Comparison of ENCODE assay signal across 8 cellular contexts in the genomic region with DNA sequence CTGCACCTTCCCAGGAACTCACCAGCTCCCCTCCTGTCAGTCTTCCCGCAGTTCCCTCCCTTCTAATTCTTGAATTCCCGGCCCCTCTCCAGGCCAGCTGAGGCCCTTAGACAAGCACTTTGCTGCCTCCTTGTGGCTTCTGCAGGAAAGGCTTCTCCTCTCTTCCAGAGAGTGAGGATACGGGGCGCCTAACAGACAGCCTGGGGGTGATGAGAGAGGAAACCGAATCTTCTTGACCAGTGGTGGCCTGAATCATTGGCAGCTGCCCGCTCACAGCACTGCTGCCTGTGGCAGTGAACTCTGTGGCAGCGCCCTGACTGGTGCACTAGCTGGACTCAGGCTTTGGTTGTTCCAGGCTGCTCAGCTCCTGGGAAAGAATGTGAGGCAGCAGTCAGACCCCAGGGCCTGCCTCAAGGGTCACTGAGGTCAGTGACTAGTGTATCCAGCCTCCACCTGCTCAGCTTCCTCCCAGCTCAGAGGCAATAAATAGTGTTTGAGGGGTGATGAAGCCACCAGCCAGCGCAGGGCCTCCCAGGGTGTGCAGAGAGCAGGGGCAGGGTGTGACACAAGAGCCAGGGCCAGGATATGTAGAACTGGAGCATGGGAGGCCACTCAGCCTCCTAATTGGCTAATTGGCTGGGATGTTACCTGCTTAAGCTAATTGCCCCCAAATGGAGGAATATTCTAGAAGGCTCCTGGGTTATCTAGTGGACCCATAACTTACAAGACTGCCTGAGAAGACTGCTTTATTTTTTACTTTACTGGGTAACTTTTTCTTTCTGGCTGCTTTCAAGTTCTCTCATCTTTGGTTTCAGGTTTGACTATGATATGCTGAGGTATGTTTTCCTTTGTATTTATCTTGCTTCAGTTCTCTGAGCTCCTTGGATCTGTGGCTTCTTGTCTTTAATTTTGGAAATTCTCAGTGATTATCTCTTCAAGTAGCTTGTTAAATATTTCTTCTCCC. TPM values are rescaled to one million over a fixed set of nuclear protein-coding genes. Genes with fewer than 3 reads are reported as not detected.
A peak's percentile ranks its signal among the peaks of the same experiment; 100 is the strongest.
DNase-seq lines count a peak whose midpoint lies in the region; ATAC-seq and TF ChIP-seq lines count a peak whose summit lies in the region.

No MANE protein-coding gene starts in this region.

- H3K4me1 Mint-ChIP-seq in activated T-cell treated with anti-CD3 and anti-CD28 coated beads, Interleukin-2, amount 50 U/mL, for 72 hours (ENCODE audit: low read depth) = peaks cover 25% of the 10 kb centered on the region
- H3K4me1 Mint-ChIP-seq in nephron = peaks cover 54% of the 10 kb centered on the region

- H3K9me3 Mint-ChIP-seq in activated T-cell treated with anti-CD3 and anti-CD28 coated beads, Interleukin-2, amount 50 U/mL, for 72 hours = no peaks in the 10 kb centered on the region
- no peaks in the 10 kb centered on the region for H3K9me3 Mint-ChIP-seq in nephron

- H3K9me3 ChIP-seq in OCI-LY7 (ENCODE audit: low read length) (no peaks in the 10 kb centered on the region), thoracic aorta (no peaks in the 10 kb centered on the region)

- no peaks in the 10 kb centered on the region for H3K79me2 ChIP-seq in OCI-LY7 (ENCODE audit: insufficient read depth, low read depth, low read length)

- no peaks in the 10 kb centered on the region for H3K9me2 ChIP-seq in OCI-LY7 (ENCODE audit: insufficient read depth, low read length)

- intact Hi-C loops in OCI-LY7 (cut with micrococcal nuclease; ENCODE audit: unreplicated experiment) = loop anchor here (1.0 kb wide), 2 partner anchors 28 to 223 kb away; no protein-coding TSS in a partner anchor

- H4K20me1 ChIP-seq in OCI-LY7 (ENCODE audit: insufficient read depth, low read length) = no peaks in the 10 kb centered on the region

- H3K4me3 Mint-ChIP-seq in activated T-cell treated with anti-CD3 and anti-CD28 coated beads, Interleukin-2, amount 50 U/mL, for 72 hours = peak overlapping the region; percentile 20 to 53
- no peak overlapping the region for H3K4me3 Mint-ChIP-seq in nephron

- H3K27ac ChIP-seq in OCI-LY7 (ENCODE audit: low read depth, low read length, poor library complexity, severe bottlenecking) = no peak overlapping the region
- no peak overlapping the region for H3K27ac ChIP-seq in thoracic aorta

- H3K4me1 ChIP-seq in OCI-LY7 (ENCODE audit: insufficient read depth, low read length, poor library complexity, severe bottlenecking) (no peaks in the 10 kb centered on the region), thoracic aorta (ENCODE audit: control insufficient read depth in 1 of 2, low read depth in 2 of 2) (peaks cover 0 to 3% of the 10 kb centered on the region in 2 donors)

- CTCF ChIA-PET in OCI-LY7 (lab: Charles Lee; ENCODE audit: unreplicated experiment) = interaction anchor here (1.0 to 1.6 kb wide), 2 partner anchors 9 to 27 kb away, joined by 3 to 4 read pairs; no protein-coding TSS in a partner anchor

- H3K36me3 ChIP-seq in OCI-LY7 (ENCODE audit: insufficient read depth, low read length) = peaks cover 12% of the 10 kb centered on the region
- H3K36me3 ChIP-seq in thoracic aorta = no peaks in the 10 kb centered on the region

- peak overlapping the region; percentile 66 for H3K27ac Mint-ChIP-seq in activated T-cell treated with anti-CD3 and anti-CD28 coated beads, Interleukin-2, amount 50 U/mL, for 72 hours
- H3K27ac Mint-ChIP-seq in nephron = peak overlapping the region; percentile 5 to 29 (median 21)

- no TSS peak for BruUV-seq in OCI-LY7 (replicated peaks; lab: Mats Ljungman, UMichigan)

- no peaks in the 10 kb centered on the region for H3K27me3 ChIP-seq in thoracic aorta (replicated peaks; ENCODE audit: insufficient read depth)

- H3K27me3 Mint-ChIP-seq in activated T-cell treated with anti-CD3 and anti-CD28 coated beads, Interleukin-2, amount 50 U/mL, for 72 hours (ENCODE audit: low read depth) = no peaks in the 10 kb centered on the region
- no peaks in the 10 kb centered on the region for H3K27me3 Mint-ChIP-seq in nephron (ENCODE audit: low read depth)

- H3K4me3 ChIP-seq in OCI-LY7 (ENCODE audit: low read depth, low read length, poor library complexity, severe bottlenecking) (no peak overlapping the region), thoracic aorta (no peak overlapping the region)

- DNase-seq in EL = peak; percentile 93
- DNase-seq in HuH-7 (ENCODE audit: low spot score) = peak; percentile 92
- DNase-seq in OCI-LY7 (ENCODE audit: low spot score) = peak; percentile 69
- DNase-seq in activated T-cell treated with anti-CD3 and anti-CD28 coated beads, Interleukin-2, amount 50 U/mL, for 72 hours = peak; percentile 58 to 61
- peak; percentile 73 for DNase-seq in fibroblast of peridontal ligament (ENCODE audit: extremely low read depth)
- no peak for DNase-seq in thoracic aorta (ENCODE audit: low spot score)

- no peak overlapping the region for H3K4me2 ChIP-seq in OCI-LY7 (ENCODE audit: low read length)

- peak; percentile 78 to 79 for ATAC-seq in activated T-cell treated with anti-CD3 and anti-CD28 coated beads, Interleukin-2, amount 50 U/mL, for 72 hours (replicated peaks in 1 of 2)
- ATAC-seq in thoracic aorta (ENCODE audit: insufficient number of reproducible peaks, low FRiP score, low read depth) (no peak), GM18868 (IDR thresholded peaks at IDR 0.05; ENCODE audit: unreplicated experiment) (no peak)

- TF ChIP-seq CTCF in OCI-LY7 (conservative IDR thresholded peaks at IDR 0.05; ENCODE audit: low read length) (peak; percentile 90), nephron (IDR thresholded peaks at IDR 0.05; ENCODE audit: unreplicated experiment in 3 of 3) (peak; percentile 77 to 91 (median 89)), thoracic aorta (IDR thresholded peaks at IDR 0.05) (peak; percentile 60)

- no peak overlapping the region for H2AFZ ChIP-seq in OCI-LY7 (ENCODE audit: low read length)

- peaks cover 2 to 3% of the 10 kb centered on the region in 2 donors for H3K36me3 Mint-ChIP-seq in activated T-cell treated with anti-CD3 and anti-CD28 coated beads, Interleukin-2, amount 50 U/mL, for 72 hours (ENCODE audit: insufficient read depth in 2 of 2)
- peaks cover 25% of the 10 kb centered on the region for H3K36me3 Mint-ChIP-seq in nephron (ENCODE audit: low read depth)

- POLR2A ChIA-PET in OCI-LY7 (lab: Charles Lee) = interaction anchor here (1.2 kb wide), 1 partner anchor 12 kb away, joined by 3 read pairs; no protein-coding TSS in a partner anchor

RNA-seq across cellular contexts. Expression of a gene that starts 12.9 kb away (rescaled TPM):
- 72.0 and 75.6 TPM in 2 replicates for total RNA-seq in OCI-LY7 (2014; rRNA removed; shearing (Covaris generic))
- total RNA-seq in OCI-LY7 (2022) (65.4 and 72.4 TPM in 2 replicates), thoracic aorta (10 to 100 TPM; 46.6 TPM)
- 10 to 100 TPM; 59.4 to 73.8 TPM for total RNA-seq in activated T-cell treated with anti-CD3 and anti-CD28 coated beads, Interleukin-2, amount 50 U/mL, for 72 hours

RNA-seq across cellular contexts. Expression of a gene that starts 24.6 kb away (rescaled TPM):
- 0.21 and 0.60 TPM in 2 replicates for total RNA-seq in OCI-LY7 (2014; rRNA removed; shearing (Covaris generic))
- total RNA-seq in OCI-LY7 (2022) = 2.4 and 2.8 TPM in 2 replicates
- total RNA-seq in activated T-cell treated with anti-CD3 and anti-CD28 coated beads, Interleukin-2, amount 50 U/mL, for 72 hours = under 1 TPM; 0.74 to 0.82 TPM
- total RNA-seq in thoracic aorta = under 1 TPM; 0.42 to 0.54 TPM

RNA-seq across cellular contexts. Expression of a gene that starts 42.0 kb away (rescaled TPM):
- 0.05 and 0.06 TPM in 2 replicates for total RNA-seq in OCI-LY7 (2014; rRNA removed; shearing (Covaris generic))
- total RNA-seq in OCI-LY7 (2022) (0.57 TPM in 1 of 2 replicates, not detected in the other), thoracic aorta (under 1 TPM; 0.35 to 0.95 TPM)
- total RNA-seq in activated T-cell treated with anti-CD3 and anti-CD28 coated beads, Interleukin-2, amount 50 U/mL, for 72 hours = 1 to 10 TPM; 1.5 to 1.7 TPM

RNA-seq across cellular contexts. Expression of a gene that starts 42.5 kb away (rescaled TPM):
- 11.3 and 17.0 TPM in 2 replicates for total RNA-seq in OCI-LY7 (2014; rRNA removed; shearing (Covaris generic))
- 25.4 and 26.3 TPM in 2 replicates for total RNA-seq in OCI-LY7 (2022)
- total RNA-seq in activated T-cell treated with anti-CD3 and anti-CD28 coated beads, Interleukin-2, amount 50 U/mL, for 72 hours = 10 to 100 TPM in 1 of 2 donors, 1 to 10 TPM in 1; 8.5 to 14.0 TPM
- total RNA-seq in thoracic aorta = 10 to 100 TPM; 21.9 to 31.4 TPM

Comparison
In these comparisons a context has a peak if more than half of its experiments do, and no peak if none do; other contexts are left out.
1. ATAC-seq: peak in activated T-cell treated with anti-CD3 and anti-CD28 coated beads, Interleukin-2, amount 50 U/mL, for 72 hours (2 of 2); none in thoracic aorta (single experiment) and GM18868 (single experiment).
2. H3K4me3 Mint-ChIP-seq: peak in activated T-cell treated with anti-CD3 and anti-CD28 coated beads, Interleukin-2, amount 50 U/mL, for 72 hours (2 of 2); none in nephron (0 of 3).
3. Peak in every context shown above with its lines, with median percentiles within 50 percentile points of each other: CTCF ChIP-seq.